In the genomic region with DNA sequence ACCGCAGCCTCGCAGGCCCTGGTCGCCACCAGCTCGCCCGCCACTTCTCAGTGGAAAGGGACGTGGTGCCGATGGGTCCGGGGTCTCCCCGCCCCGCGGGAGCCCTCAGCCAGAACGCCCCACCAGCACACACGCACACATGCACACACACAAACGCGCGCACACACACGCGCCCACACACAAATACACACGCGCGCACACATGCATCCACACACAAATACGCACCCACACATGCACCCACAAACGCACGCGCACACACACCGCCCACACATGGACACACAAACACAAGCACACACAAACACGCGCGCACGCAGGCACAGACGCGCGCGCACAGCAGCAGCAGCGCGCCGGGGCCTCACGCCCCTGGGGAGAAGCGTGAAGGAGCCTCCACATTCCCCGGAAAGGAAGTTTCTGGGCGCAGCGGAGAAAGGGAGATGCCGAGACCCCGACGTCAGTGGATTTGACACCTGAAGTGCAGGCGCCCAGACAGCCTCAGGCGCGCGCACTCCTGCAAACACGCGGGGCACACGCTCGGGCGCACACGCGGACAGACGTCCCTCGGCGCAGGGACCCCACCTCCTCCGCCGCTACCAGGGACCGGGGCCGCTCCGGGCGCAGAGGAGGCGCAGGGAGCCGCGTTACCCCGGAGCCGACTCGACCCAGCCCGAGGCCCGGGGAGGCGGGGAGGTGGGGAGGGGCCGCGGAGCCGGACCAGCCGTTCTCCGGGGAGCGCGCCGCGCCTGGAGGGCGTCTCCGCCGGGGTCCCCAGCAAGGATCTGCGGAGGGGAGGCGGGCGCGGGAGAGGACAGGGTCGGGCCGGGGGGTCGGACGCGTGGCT, we compare ENCODE assay signal across 8 cellular contexts. TPM values are rescaled to one million over a fixed set of nuclear protein-coding genes. Genes with fewer than 3 reads are reported as not detected.
DNase-seq lines count a peak whose midpoint lies in the region; ATAC-seq and TF ChIP-seq lines count a peak whose summit lies in the region.

No MANE protein-coding gene starts in this region.

- DNase-seq in SJCRH30 (peak in 1 of 2 experiments; percentile 34), choroid plexus epithelial cell (ENCODE audit: low read depth) (peak; percentile 50), lung (ENCODE audit: low spot score) (no peak), testis (no peak), NOMO-1 treated with DMSO at 0.1 percent for 48 hours (lab: John Stamatoyannopoulos, UW; ENCODE audit: unreplicated experiment) (no peak), NCI-H2081 (lab: John Stamatoyannopoulos, UW) (no peak)

- intact Hi-C loops in testis (cut with DNase I; ENCODE audit: low total_unique reads), result no loop called here

- no peak for TF ChIP-seq POLR2A in testis (IDR thresholded peaks at IDR 0.05)

- no peaks in the 10 kb centered on the region for H3K36me3 ChIP-seq in SJCRH30
- H3K36me3 ChIP-seq in lung (ENCODE audit: control insufficient read depth in 2 of 2, insufficient read depth in 2 of 2, low read length in 2 of 2), result no peaks in the 10 kb centered on the region
- no peaks in the 10 kb centered on the region for H3K36me3 ChIP-seq in testis (ENCODE audit: low read depth, missing control alignments)

- peak overlapping the region; percentile 79 for H3K4me3 ChIP-seq in SJCRH30
- peak overlapping the region; percentile 88 for H3K4me3 ChIP-seq in choroid plexus epithelial cell (ENCODE audit: low read depth, low read length)
- peak overlapping the region; percentile 74 for H3K4me3 ChIP-seq in lung
- H3K4me3 ChIP-seq in testis, result peak overlapping the region; percentile 61 to 78

- H3K4me1 ChIP-seq in SJCRH30, result peaks cover 12% of the 10 kb centered on the region; the same call in 1 of the 2 replicates
- peaks cover 13 to 27% of the 10 kb centered on the region in 2 donors for H3K4me1 ChIP-seq in lung (ENCODE audit: control insufficient read depth in 2 of 2, insufficient read depth in 2 of 2, low read length in 2 of 2)
- H3K4me1 ChIP-seq in testis, result peaks cover 12% of the 10 kb centered on the region

- H3K27me3 ChIP-seq in SJCRH30 (no peaks in the 10 kb centered on the region), lung (ENCODE audit: control insufficient read depth, insufficient read depth) (no peaks in the 10 kb centered on the region), testis (no peaks in the 10 kb centered on the region)

- TF ChIP-seq CTCF in choroid plexus epithelial cell (conservative IDR thresholded peaks at IDR 0.05; ENCODE audit: low read depth, low read length) (no peak), lung (IDR thresholded peaks at IDR 0.05; ENCODE audit: control extremely low read depth, extremely low read depth) (no peak), testis (IDR thresholded peaks at IDR 0.05) (no peak)

- H3K27ac ChIP-seq in SJCRH30, result peak overlapping the region; percentile 48
- H3K27ac ChIP-seq in lung (ENCODE audit: low read depth in 1 of 2, low read length in 1 of 2), result peak overlapping the region; percentile 43 to 93
- H3K27ac ChIP-seq in testis, result no peak overlapping the region

- peak; percentile 3 for ATAC-seq in GM18511 (IDR thresholded peaks at IDR 0.05; ENCODE audit: unreplicated experiment)
- peak; percentile 6 for ATAC-seq in HG02642 (IDR thresholded peaks at IDR 0.05; ENCODE audit: poor library complexity, unreplicated experiment)
- no peak for ATAC-seq in lung (ENCODE audit: insufficient read depth, low FRiP score)

- H3K9me3 ChIP-seq in SJCRH30 (replicated peaks), result no peaks in the 10 kb centered on the region
- no peaks in the 10 kb centered on the region for H3K9me3 ChIP-seq in lung (ENCODE audit: control insufficient read depth in 2 of 2, insufficient read depth in 1 of 2, low read length in 1 of 2)
- H3K9me3 ChIP-seq in testis, result no peaks in the 10 kb centered on the region

- 0 to 1% methylated on average over 82 to 95 of the region's 95 CpGs for WGBS in lung, 2 donors
- WGBS in testis, 2 donors, result 0% methylated on average over 24 to 91 of the region's 95 CpGs

RNA-seq across cellular contexts. Expression of a gene that starts 0.6 kb away (rescaled TPM):
- 18.6 and 20.5 TPM in 2 replicates for total RNA-seq in SJCRH30 (2014; rRNA removed; shearing (Covaris generic))
- total RNA-seq in lung (10 to 100 TPM; 16.4 to 22.8 TPM), testis (10 to 100 TPM; 16.4 to 21.6 TPM)
- polyA plus RNA-seq in lung (10 to 100 TPM in 1 of 2 donors, 1 to 10 TPM in 1; 7.4 to 15.9 TPM), testis (ENCODE audit: insufficient read depth, low read depth, low replicate concordance) (13.2 TPM)

RNA-seq across cellular contexts. Expression of a gene that starts 47.3 kb away (rescaled TPM):
- 0.58 and 0.71 TPM in 2 replicates for total RNA-seq in SJCRH30 (2014; rRNA removed; shearing (Covaris generic))
- total RNA-seq in lung (1 to 10 TPM; 1.3 to 3.7 TPM), testis (1 to 10 TPM; 1.5 to 2.3 TPM)
- polyA plus RNA-seq in lung (1 to 10 TPM; 1.4 to 1.6 TPM), testis (ENCODE audit: insufficient read depth, low read depth, low replicate concordance) (2.7 TPM)

Comparison
In these comparisons a context has a peak if more than half of its experiments do, and no peak if none do; other contexts are left out.
1. H3K27ac ChIP-seq: peak in SJCRH30 (single experiment) and lung (2 of 2); none in testis (0 of 2).
2. Peak in every context shown above with its lines, with median percentiles within 50 percentile points of each other: H3K4me3 ChIP-seq.